Comparison of ENCODE assay signal across 9 cellular contexts in the genomic region with DNA sequence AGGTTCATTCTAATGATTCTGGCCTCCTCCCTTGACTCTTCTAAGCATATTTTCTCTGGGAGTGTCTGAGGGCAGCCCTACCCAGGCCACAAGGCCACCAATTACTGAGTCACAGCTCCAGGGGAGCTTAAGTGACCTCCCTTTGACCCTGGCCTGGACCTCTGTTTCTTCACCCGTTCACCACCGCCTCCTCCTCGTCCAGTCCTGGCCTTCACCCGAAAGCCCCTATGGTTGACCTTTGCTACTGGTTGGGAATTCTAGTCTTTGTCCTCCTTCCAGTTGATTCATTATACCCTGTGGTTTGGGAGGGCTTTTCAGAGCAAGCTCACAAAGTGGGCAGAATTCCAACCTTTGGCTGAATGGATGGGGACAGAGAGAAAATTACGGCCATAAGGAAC.
DNase-seq lines count a peak whose midpoint lies in the region; ATAC-seq and TF ChIP-seq lines count a peak whose summit lies in the region.
"Had no signal": no experiment of that assay in that cellular context is flagged by ENCODE, and none has a peak within 500 bp of the region (broad histone marks: within the 10 kb centered on the region; RNA-seq: fewer than 3 reads in every experiment).

No MANE protein-coding gene starts in this region.

- DNase-seq in HCT116 (ENCODE audit: low read depth, low spot score) (peak; percentile 62), amniotic epithelial cell (ENCODE audit: low read depth) (peak; percentile 72), iris pigment epithelial cell (ENCODE audit: low read depth) (peak; percentile 71), stromal cell of bone marrow (ENCODE audit: low read depth) (peak; percentile 43)
- DNase-seq in activated naive CD8-positive, alpha-beta T cell treated with anti-CD3 and anti-CD28 coated beads, Interleukin-2, amount 50 U/mL, for 24 hours, result no peak
- no peak for DNase-seq in stimulated activated naive CD8-positive, alpha-beta T cell treated with anti-CD3 and anti-CD28 coated beads, Interleukin-15, Interleukin-2, amounts not matched to agents 100 U/mL and 50 U/mL, for 24 hours
- DNase-seq: activated CD4-positive, alpha-beta memory T cell treated with anti-CD3 and anti-CD28 coated beads, Interleukin-2, amount 10 ng/mL, durations not matched to agents 7 days and 5 days had no signal

- no peak overlapping the region for H3K27ac ChIP-seq in HCT116 (ENCODE audit: low read depth, low read length)

- no peak overlapping the region for H3K27ac Mint-ChIP-seq in activated naive CD8-positive, alpha-beta T cell treated with anti-CD3 and anti-CD28 coated beads, Interleukin-2, amount 50 U/mL, for 24 hours
- H3K27ac Mint-ChIP-seq: activated CD4-positive, alpha-beta memory T cell treated with anti-CD3 and anti-CD28 coated beads, Interleukin-2, amount 10 ng/mL, durations not matched to agents 7 days and 5 days had no signal

- H3K4me1 Mint-ChIP-seq in activated naive CD8-positive, alpha-beta T cell treated with anti-CD3 and anti-CD28 coated beads, Interleukin-2, amount 50 U/mL, for 24 hours, result no peaks in the 10 kb centered on the region
- H3K4me1 Mint-ChIP-seq: activated CD4-positive, alpha-beta memory T cell treated with anti-CD3 and anti-CD28 coated beads, Interleukin-2, amount 10 ng/mL, durations not matched to agents 7 days and 5 days had no signal

- BruUV-seq in HCT116 (replicated peaks; lab: Mats Ljungman, UMichigan), result no TSS peak

- H3K4me3 ChIP-seq in HCT116 (replicated peaks in 1 of 2; ENCODE audit: low read depth in 1 of 2, low read length in 2 of 2), result peak overlapping the region in 1 of 2 experiments; percentile 43; a peak in 2 of 4 replicates

- no peak for TF ChIP-seq CTCF in HCT116 (IDR thresholded peaks at IDR 0.05 in 2 of 3, conservative IDR thresholded peaks at IDR 0.05 in 1 of 3; ENCODE audit: borderline replicate concordance in 1 of 3, insufficient read depth in 1 of 3, low read depth in 2 of 3, low read length in 2 of 3)

- no peaks in the 10 kb centered on the region for H3K9me2 ChIP-seq in HCT116 (ENCODE audit: insufficient read depth)

- no peaks in the 10 kb centered on the region for H3K36me3 Mint-ChIP-seq in activated naive CD8-positive, alpha-beta T cell treated with anti-CD3 and anti-CD28 coated beads, Interleukin-2, amount 50 U/mL, for 24 hours (ENCODE audit: low read depth)

- H3K9ac ChIP-seq in HCT116 (ENCODE audit: low read length), result peak overlapping the region; percentile 5

- H3K36me3 ChIP-seq in HCT116 (ENCODE audit: control insufficient read depth in 1 of 2, insufficient read depth in 2 of 2, low read length in 2 of 2), result no peaks in the 10 kb centered on the region

- ATAC-seq in HCT116 (peak; percentile 92), GM19463 (IDR thresholded peaks at IDR 0.05; ENCODE audit: unreplicated experiment) (no peak), HG02840 (IDR thresholded peaks at IDR 0.05; ENCODE audit: low FRiP score, unreplicated experiment) (no peak)
- ATAC-seq in activated naive CD8-positive, alpha-beta T cell treated with anti-CD3 and anti-CD28 coated beads, Interleukin-2, amount 50 U/mL, for 24 hours, result no peak
- no peak for ATAC-seq in stimulated activated naive CD8-positive, alpha-beta T cell treated with anti-CD3 and anti-CD28 coated beads, Interleukin-15, Interleukin-2, amounts not matched to agents 100 U/mL and 50 U/mL, for 24 hours

- TF ChIP-seq POLR2A in HCT116 (IDR thresholded peaks at IDR 0.05; ENCODE audit: borderline replicate concordance, extremely low read depth, insufficient read depth, insufficient read length), result no peak

- RAD21 ChIA-PET in HCT116 (lab: Charles Lee; ENCODE audit: low non-redundant PET in 1 of 2, low total read pairs in 2 of 2, uncharacterized antibody in 2 of 2, unreplicated experiment in 2 of 2), result no interaction called here

- H3K4me1 ChIP-seq in HCT116 (ENCODE audit: control insufficient read depth in 1 of 2, insufficient read depth in 2 of 2, low read length in 2 of 2), result peaks cover 16 to 63% of the 10 kb centered on the region in 2 experiments

- no peaks in the 10 kb centered on the region for H3K9me3 ChIP-seq in HCT116 (ENCODE audit: control insufficient read depth in 1 of 2, insufficient read depth in 1 of 2, low read depth in 1 of 2, low read length in 2 of 2)

- intact Hi-C loops in HCT116 (cut with micrococcal nuclease), result no loop called here

- CTCF ChIA-PET in HCT116 (lab: Charles Lee), result interaction anchor here (2.3 kb wide), 1 partner anchor 34 kb away, joined by 6 read pairs; no protein-coding TSS in a partner anchor

- TF ChIP-seq RAD21 in HCT116 (IDR thresholded peaks at IDR 0.05; ENCODE audit: low read depth), result no peak; the same call in 1 of the 2 replicates

- H3K79me2 ChIP-seq in HCT116 (ENCODE audit: insufficient read depth, low read length), result no peaks in the 10 kb centered on the region

- POLR2A ChIA-PET in HCT116 (lab: Charles Lee), result no interaction called here

- no peaks in the 10 kb centered on the region for H3K9me3 Mint-ChIP-seq in activated naive CD8-positive, alpha-beta T cell treated with anti-CD3 and anti-CD28 coated beads, Interleukin-2, amount 50 U/mL, for 24 hours
- H3K9me3 Mint-ChIP-seq: activated CD4-positive, alpha-beta memory T cell treated with anti-CD3 and anti-CD28 coated beads, Interleukin-2, amount 10 ng/mL, durations not matched to agents 7 days and 5 days had no signal

- H4K20me1 ChIP-seq in HCT116 (ENCODE audit: insufficient read depth), result no peaks in the 10 kb centered on the region

- peaks cover 5% of the 10 kb centered on the region for H3K27me3 Mint-ChIP-seq in activated naive CD8-positive, alpha-beta T cell treated with anti-CD3 and anti-CD28 coated beads, Interleukin-2, amount 50 U/mL, for 24 hours

- H3K27me3 ChIP-seq in HCT116 (ENCODE audit: insufficient read depth, low read length), result no peaks in the 10 kb centered on the region; the same call in 1 of the 2 replicates

- H2AFZ ChIP-seq in HCT116 (ENCODE audit: low read depth, low read length, poor library complexity, severe bottlenecking), result no peak overlapping the region

- H3K4me3 Mint-ChIP-seq in activated naive CD8-positive, alpha-beta T cell treated with anti-CD3 and anti-CD28 coated beads, Interleukin-2, amount 50 U/mL, for 24 hours, result no peak overlapping the region
- H3K4me3 Mint-ChIP-seq: activated CD4-positive, alpha-beta memory T cell treated with anti-CD3 and anti-CD28 coated beads, Interleukin-2, amount 10 ng/mL, durations not matched to agents 7 days and 5 days had no signal

- peak overlapping the region; percentile 83 for H3K4me2 ChIP-seq in HCT116 (ENCODE audit: low read length)

TF ChIP-seq in HCT116, 20 proteins besides CTCF, POLR2A, EP300 and RAD21 (continues in another document):
- TF ChIP-seq EZH2 (IDR thresholded peaks at IDR 0.05) (no peak), SRF (IDR thresholded peaks at IDR 0.05; ENCODE audit: low read depth) (no peak), CEBPB (IDR thresholded peaks at IDR 0.05; ENCODE audit: low read depth) (peak; percentile 61), FOSL1 (IDR thresholded peaks at IDR 0.05; ENCODE audit: low read depth) (peak; percentile 75), CBX3 (IDR thresholded peaks at IDR 0.05; ENCODE audit: low read depth) (0 out of 2 replicates have a peak, but pooled peaks have one; percentile 67), TCF7L2 (IDR thresholded peaks at IDR 0.05; ENCODE audit: borderline replicate concordance, extremely low read depth, insufficient read depth, insufficient read length) (no peak), SIN3A (IDR thresholded peaks at IDR 0.05; ENCODE audit: low read depth) (peak; percentile 30; the same call in 1 of the 2 replicates), JUND (IDR thresholded peaks at IDR 0.05) (peak; percentile 68), SP1 (IDR thresholded peaks at IDR 0.05; ENCODE audit: low read depth) (peak; percentile 82), YY1 (IDR thresholded peaks at IDR 0.05; ENCODE audit: extremely low read depth, insufficient replicate concordance, low read depth, low read length) (no peak), EGR1 (IDR thresholded peaks at IDR 0.05; ENCODE audit: low read depth) (no peak), ELF1 (IDR thresholded peaks at IDR 0.05; ENCODE audit: borderline replicate concordance, low read depth) (no peak), ZFX (IDR thresholded peaks at IDR 0.05) (no peak), POLR2AphosphoS5 (IDR thresholded peaks at IDR 0.05; ENCODE audit: low read depth, low read length) (no peak), ZNF274 (IDR thresholded peaks at IDR 0.05; ENCODE audit: low read depth, low read length) (no peak), EZH2phosphoT487 (IDR thresholded peaks at IDR 0.05; ENCODE audit: borderline replicate concordance) (no peak)
- TF ChIP-seq, protein P1, sequence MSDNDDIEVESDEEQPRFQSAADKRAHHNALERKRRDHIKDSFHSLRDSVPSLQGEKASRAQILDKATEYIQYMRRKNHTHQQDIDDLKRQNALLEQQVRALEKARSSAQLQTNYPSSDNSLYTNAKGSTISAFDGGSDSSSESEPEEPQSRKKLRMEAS (IDR thresholded peaks at IDR 0.05), result peak; percentile 33; the same call in 1 of the 2 replicates
- TF ChIP-seq, protein P2, sequence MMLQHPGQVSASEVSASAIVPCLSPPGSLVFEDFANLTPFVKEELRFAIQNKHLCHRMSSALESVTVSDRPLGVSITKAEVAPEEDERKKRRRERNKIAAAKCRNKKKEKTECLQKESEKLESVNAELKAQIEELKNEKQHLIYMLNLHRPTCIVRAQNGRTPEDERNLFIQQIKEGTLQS (IDR thresholded peaks at IDR 0.05), result no peak
- TF ChIP-seq, protein P3, sequence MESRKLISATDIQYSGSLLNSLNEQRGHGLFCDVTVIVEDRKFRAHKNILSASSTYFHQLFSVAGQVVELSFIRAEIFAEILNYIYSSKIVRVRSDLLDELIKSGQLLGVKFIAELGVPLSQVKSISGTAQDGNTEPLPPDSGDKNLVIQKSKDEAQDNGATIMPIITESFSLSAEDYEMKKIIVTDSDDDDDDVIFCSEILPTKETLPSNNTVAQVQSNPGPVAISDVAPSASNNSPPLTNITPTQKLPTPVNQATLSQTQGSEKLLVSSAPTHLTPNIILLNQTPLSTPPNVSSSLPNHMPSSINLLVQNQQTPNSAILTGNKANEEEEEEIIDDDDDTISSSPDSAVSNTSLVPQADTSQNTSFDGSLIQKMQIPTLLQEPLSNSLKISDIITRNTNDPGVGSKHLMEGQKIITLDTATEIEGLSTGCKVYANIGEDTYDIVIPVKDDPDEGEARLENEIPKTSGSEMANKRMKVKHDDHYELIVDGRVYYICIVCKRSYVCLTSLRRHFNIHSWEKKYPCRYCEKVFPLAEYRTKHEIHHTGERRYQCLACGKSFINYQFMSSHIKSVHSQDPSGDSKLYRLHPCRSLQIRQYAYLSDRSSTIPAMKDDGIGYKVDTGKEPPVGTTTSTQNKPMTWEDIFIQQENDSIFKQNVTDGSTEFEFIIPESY (IDR thresholded peaks at IDR 0.05; ENCODE audit: extremely low read depth, insufficient replicate concordance, low read length), result no peak

Comparison
In these comparisons a context has a peak if more than half of its experiments do, and no peak if none do; other contexts are left out.
1. DNase-seq: peak in HCT116 (single experiment), amniotic epithelial cell (single experiment), iris pigment epithelial cell (single experiment) and stromal cell of bone marrow (single experiment); none in activated naive CD8-positive, alpha-beta T cell treated with anti-CD3 and anti-CD28 coated beads, Interleukin-2, amount 50 U/mL, for 24 hours (single experiment) and stimulated activated naive CD8-positive, alpha-beta T cell treated with anti-CD3 and anti-CD28 coated beads, Interleukin-15, Interleukin-2, amounts not matched to agents 100 U/mL and 50 U/mL, for 24 hours (single experiment).